1 cellular context compared by ENCODE assay signal in the genomic region with DNA sequence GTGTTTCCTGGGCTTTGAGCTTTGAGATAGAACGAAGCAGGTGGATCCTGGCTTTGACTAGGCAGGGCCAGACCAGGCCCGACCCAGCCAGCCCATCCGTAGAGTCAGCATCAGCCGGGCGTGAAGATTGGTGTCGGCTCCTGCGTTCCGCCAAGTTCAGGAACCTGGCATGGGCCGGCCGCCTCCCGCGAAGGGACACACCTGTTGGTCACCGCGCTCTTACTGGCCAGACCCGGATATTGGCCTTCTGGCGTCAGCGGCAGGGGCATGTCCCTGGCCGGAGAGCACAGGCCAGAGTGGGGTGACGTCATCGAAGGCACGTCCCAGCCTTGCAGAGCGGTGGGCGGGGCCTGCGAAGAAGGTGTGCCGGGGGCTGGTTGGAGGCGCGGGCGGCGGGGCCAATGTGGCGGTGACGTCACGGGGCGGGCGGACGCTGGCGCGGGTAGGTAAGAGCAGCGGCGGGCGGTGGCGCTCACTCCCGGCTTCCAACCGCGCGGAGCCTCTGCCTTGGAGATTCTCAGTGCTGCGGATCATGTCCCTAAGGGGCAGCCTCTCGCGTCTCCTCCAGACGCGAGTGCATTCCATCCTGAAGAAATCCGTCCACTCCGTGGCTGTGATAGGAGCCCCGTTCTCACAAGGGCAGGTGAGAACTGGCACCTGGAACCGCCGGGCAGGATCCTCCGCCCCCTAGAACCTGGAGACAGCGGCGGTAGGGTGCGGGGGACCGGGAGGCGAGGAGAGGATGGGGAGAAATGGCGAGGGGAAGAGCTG.
A peak's percentile ranks its signal among the peaks of the same experiment; 100 is the strongest.
TF ChIP-seq lines count a peak whose summit lies in the region.

A gene (plus strand): TSS at position 475 of the 771 bp plus-strand sequence. CDS start 58 bp downstream, at position 533.

TF ChIP-seq in SK-N-SH treated with all-trans-retinoic acid at 6 μM for 48 hours, 23 proteins besides CTCF, POLR2A, EP300 and RAD21 (continued from another document):
- TF ChIP-seq GLIS3 (CRISPR knock-in tag; IDR thresholded peaks at IDR 0.05) (no peak), ESRRG (CRISPR knock-in tag; IDR thresholded peaks at IDR 0.05) (no peak), TOX (CRISPR knock-in tag; IDR thresholded peaks at IDR 0.05; ENCODE audit: borderline replicate concordance) (no peak), ZC3H10 (CRISPR knock-in tag; IDR thresholded peaks at IDR 0.05) (no peak), RARB (CRISPR knock-in tag; IDR thresholded peaks at IDR 0.05) (no peak)
- TF ChIP-seq, protein P1, sequence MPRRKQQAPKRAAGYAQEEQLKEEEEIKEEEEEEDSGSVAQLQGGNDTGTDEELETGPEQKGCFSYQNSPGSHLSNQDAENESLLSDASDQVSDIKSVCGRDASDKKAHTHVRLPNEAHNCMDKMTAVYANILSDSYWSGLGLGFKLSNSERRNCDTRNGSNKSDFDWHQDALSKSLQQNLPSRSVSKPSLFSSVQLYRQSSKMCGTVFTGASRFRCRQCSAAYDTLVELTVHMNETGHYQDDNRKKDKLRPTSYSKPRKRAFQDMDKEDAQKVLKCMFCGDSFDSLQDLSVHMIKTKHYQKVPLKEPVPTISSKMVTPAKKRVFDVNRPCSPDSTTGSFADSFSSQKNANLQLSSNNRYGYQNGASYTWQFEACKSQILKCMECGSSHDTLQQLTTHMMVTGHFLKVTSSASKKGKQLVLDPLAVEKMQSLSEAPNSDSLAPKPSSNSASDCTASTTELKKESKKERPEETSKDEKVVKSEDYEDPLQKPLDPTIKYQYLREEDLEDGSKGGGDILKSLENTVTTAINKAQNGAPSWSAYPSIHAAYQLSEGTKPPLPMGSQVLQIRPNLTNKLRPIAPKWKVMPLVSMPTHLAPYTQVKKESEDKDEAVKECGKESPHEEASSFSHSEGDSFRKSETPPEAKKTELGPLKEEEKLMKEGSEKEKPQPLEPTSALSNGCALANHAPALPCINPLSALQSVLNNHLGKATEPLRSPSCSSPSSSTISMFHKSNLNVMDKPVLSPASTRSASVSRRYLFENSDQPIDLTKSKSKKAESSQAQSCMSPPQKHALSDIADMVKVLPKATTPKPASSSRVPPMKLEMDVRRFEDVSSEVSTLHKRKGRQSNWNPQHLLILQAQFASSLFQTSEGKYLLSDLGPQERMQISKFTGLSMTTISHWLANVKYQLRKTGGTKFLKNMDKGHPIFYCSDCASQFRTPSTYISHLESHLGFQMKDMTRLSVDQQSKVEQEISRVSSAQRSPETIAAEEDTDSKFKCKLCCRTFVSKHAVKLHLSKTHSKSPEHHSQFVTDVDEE (CRISPR knock-in tag; IDR thresholded peaks at IDR 0.05): peak; percentile 61; the same call in 1 of the 2 replicates
